Comparison of ENCODE assay signal across 8 cellular contexts in the genomic region with DNA sequence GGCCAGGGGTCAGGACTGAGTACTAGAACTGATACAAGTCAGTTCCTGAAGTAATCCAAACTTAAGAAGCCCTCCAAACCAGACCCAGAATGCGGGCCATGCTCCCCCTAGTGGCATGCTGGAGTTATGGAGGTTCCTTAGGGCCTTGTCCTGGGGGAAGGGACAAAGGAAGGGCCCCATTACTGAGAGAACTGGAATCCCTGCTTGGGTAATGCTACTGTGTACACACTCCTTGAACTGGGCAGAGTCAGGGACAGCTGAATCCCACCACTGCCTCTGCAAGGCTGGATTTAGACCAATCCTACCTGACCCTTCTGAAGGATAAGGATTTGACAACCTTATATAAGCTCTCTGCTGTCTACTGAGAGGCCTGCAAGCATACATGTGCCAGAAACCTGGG.
DNase-seq lines count a peak whose midpoint lies in the region; ATAC-seq and TF ChIP-seq lines count a peak whose summit lies in the region.

No MANE protein-coding gene starts in this region.

- intact Hi-C loops in uterus (cut with DNase I; ENCODE audit: low total_unique reads) = loop anchor here (10.0 kb wide), 1 partner anchor 129 kb away; a partner anchor contains a TSS

- H3K27me3 ChIP-seq in HUES48 (ENCODE audit: control insufficient read depth, insufficient read depth, low read length) (no peaks in the 10 kb centered on the region), OCI-LY1 (ENCODE audit: insufficient read depth, low read length) (no peaks in the 10 kb centered on the region), osteoblast (ENCODE audit: insufficient read depth, low read length) (no peaks in the 10 kb centered on the region), uterus (no peaks in the 10 kb centered on the region)

- H4K20me1 ChIP-seq in OCI-LY1 (ENCODE audit: insufficient read depth, low read length) = no peaks in the 10 kb centered on the region
- no peaks in the 10 kb centered on the region for H4K20me1 ChIP-seq in osteoblast (ENCODE audit: insufficient read depth, low read length)

- peaks cover 38% of the 10 kb centered on the region for H3K4me1 ChIP-seq in HUES48 (ENCODE audit: control insufficient read depth, insufficient read depth, low read length)
- no peaks in the 10 kb centered on the region for H3K4me1 ChIP-seq in OCI-LY1 (ENCODE audit: insufficient read depth, low read length, severe bottlenecking)
- peaks cover 60% of the 10 kb centered on the region for H3K4me1 ChIP-seq in osteoblast (ENCODE audit: insufficient read depth, low read length)
- peaks cover 6 to 11% of the 10 kb centered on the region in 2 donors for H3K4me1 ChIP-seq in uterus

- H3K4me3 Mint-ChIP-seq in activated T-cell treated with anti-CD3 and anti-CD28 coated beads, Interleukin-2, amount 50 U/mL, for 72 hours = no peak overlapping the region

- H3K79me2 ChIP-seq in OCI-LY1 (ENCODE audit: insufficient read depth, low read length) (no peaks in the 10 kb centered on the region), osteoblast (ENCODE audit: insufficient read depth, low read length) (peaks cover 13% of the 10 kb centered on the region)

- H3K9me3 ChIP-seq in HUES48 (ENCODE audit: control insufficient read depth, insufficient read depth, low read length) = no peaks in the 10 kb centered on the region
- H3K9me3 ChIP-seq in OCI-LY1 (ENCODE audit: low read length) = no peaks in the 10 kb centered on the region
- no peaks in the 10 kb centered on the region for H3K9me3 ChIP-seq in osteoblast (ENCODE audit: low read depth, low read length)
- H3K9me3 ChIP-seq in uterus = no peaks in the 10 kb centered on the region

- H3K4me1 Mint-ChIP-seq in activated T-cell treated with anti-CD3 and anti-CD28 coated beads, Interleukin-2, amount 50 U/mL, for 72 hours (ENCODE audit: low read depth) = peaks cover 8% of the 10 kb centered on the region

- no peak for TF ChIP-seq POLR2A in uterus (IDR thresholded peaks at IDR 0.05)

- H2AFZ ChIP-seq in OCI-LY1 (ENCODE audit: low read length) = no peak overlapping the region
- peak overlapping the region; percentile 53 for H2AFZ ChIP-seq in osteoblast (ENCODE audit: low read length)

- peak; percentile 61 for ATAC-seq in GM19324 (IDR thresholded peaks at IDR 0.05; ENCODE audit: low FRiP score, unreplicated experiment)
- ATAC-seq in activated T-cell treated with anti-CD3 and anti-CD28 coated beads, Interleukin-2, amount 50 U/mL, for 72 hours (replicated peaks in 1 of 2) = peak; percentile 73 to 77

- no peaks in the 10 kb centered on the region for H3F3A ChIP-seq in OCI-LY1 (ENCODE audit: insufficient read depth, low read length)

- no peaks in the 10 kb centered on the region for H3K36me3 Mint-ChIP-seq in activated T-cell treated with anti-CD3 and anti-CD28 coated beads, Interleukin-2, amount 50 U/mL, for 72 hours (ENCODE audit: insufficient read depth in 2 of 2)

- peak; percentile 80 for DNase-seq in Ammon's horn (ENCODE audit: low spot score)
- peak; percentile 63 to 69 for DNase-seq in activated T-cell treated with anti-CD3 and anti-CD28 coated beads, Interleukin-2, amount 50 U/mL, for 72 hours
- peak; percentile 64 for DNase-seq in globus pallidus (ENCODE audit: low spot score)
- DNase-seq in osteoblast (ENCODE audit: insufficient read length, low spot score, missing footprints) = peak; percentile 98
- peak; percentile 80 to 85 for DNase-seq in uterus

- H3K9me2 ChIP-seq in OCI-LY1 (ENCODE audit: low read depth, low read length) = no peaks in the 10 kb centered on the region

- H3K4me3 ChIP-seq in HUES48 (ENCODE audit: low read depth, low read length) (no peak overlapping the region), OCI-LY1 (ENCODE audit: low read depth, low read length, poor library complexity, severe bottlenecking) (no peak overlapping the region), osteoblast (ENCODE audit: insufficient read depth, low read length) (no peak overlapping the region), uterus (no peak overlapping the region)

- H3K4me2 ChIP-seq in OCI-LY1 (ENCODE audit: low read length) (no peak overlapping the region), osteoblast (ENCODE audit: insufficient read depth, low read length) (no peak overlapping the region)

- H3K27ac Mint-ChIP-seq in activated T-cell treated with anti-CD3 and anti-CD28 coated beads, Interleukin-2, amount 50 U/mL, for 72 hours = no peak overlapping the region

- H3K9ac ChIP-seq in HUES48 (ENCODE audit: low read depth, low read length) (no peak overlapping the region), OCI-LY1 (ENCODE audit: low read length) (no peak overlapping the region)

- no peaks in the 10 kb centered on the region for H3K36me3 ChIP-seq in HUES48 (ENCODE audit: control insufficient read depth, insufficient read depth, low read length)
- H3K36me3 ChIP-seq in OCI-LY1 (ENCODE audit: insufficient read depth, low read length) = no peaks in the 10 kb centered on the region
- H3K36me3 ChIP-seq in osteoblast (ENCODE audit: insufficient read depth, low read length) = no peaks in the 10 kb centered on the region
- no peaks in the 10 kb centered on the region for H3K36me3 ChIP-seq in uterus

- TF ChIP-seq CTCF in OCI-LY1 (IDR thresholded peaks at IDR 0.05; ENCODE audit: low read length) (peak; percentile 86), osteoblast (IDR thresholded peaks at IDR 0.05; ENCODE audit: extremely low read depth, low read depth, low read length) (peak; percentile 98), uterus (IDR thresholded peaks at IDR 0.05) (peak; percentile 75 to 88 (median 80))

- H3K27ac ChIP-seq in HUES48 (ENCODE audit: low read depth, low read length) = peak overlapping the region; percentile 60
- H3K27ac ChIP-seq in OCI-LY1 (ENCODE audit: low read depth, low read length, poor library complexity, severe bottlenecking) = no peak overlapping the region
- H3K27ac ChIP-seq in osteoblast (ENCODE audit: low read depth, low read length) = peak overlapping the region; percentile 53
- peak overlapping the region; percentile 90 to 96 for H3K27ac ChIP-seq in uterus

- H3K9me3 Mint-ChIP-seq in activated T-cell treated with anti-CD3 and anti-CD28 coated beads, Interleukin-2, amount 50 U/mL, for 72 hours = no peaks in the 10 kb centered on the region

- H3K27me3 Mint-ChIP-seq in activated T-cell treated with anti-CD3 and anti-CD28 coated beads, Interleukin-2, amount 50 U/mL, for 72 hours (ENCODE audit: low read depth) = peaks cover 30% of the 10 kb centered on the region
